In the genomic region with DNA sequence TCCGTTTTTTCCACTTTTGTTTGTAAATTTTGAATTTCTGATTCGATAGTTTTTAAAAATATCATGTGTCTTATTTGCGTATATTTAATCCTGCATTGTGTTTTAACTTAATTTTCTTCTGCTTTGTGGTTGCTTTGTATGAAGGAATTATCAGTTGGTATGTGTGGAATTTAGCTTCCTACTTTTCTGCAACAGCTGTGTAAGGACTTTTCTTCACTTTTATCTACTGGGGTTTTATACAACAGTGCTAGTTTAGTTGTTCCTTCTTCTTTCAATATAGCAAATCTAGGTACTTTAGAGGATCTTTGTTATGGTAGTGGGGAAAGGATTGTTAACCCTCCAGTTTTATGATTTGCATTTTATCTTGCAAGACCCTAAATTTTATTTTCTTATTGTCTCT, we compare ENCODE assay signal across 17 cellular contexts.
"Had no signal": no experiment of that assay in that cellular context is flagged by ENCODE, and none has a peak within 500 bp of the region (broad histone marks: within the 10 kb centered on the region; RNA-seq: fewer than 3 reads in every experiment).

No MANE protein-coding gene starts in this region.

- H3K9me3 ChIP-seq: breast epithelium, esophagus squamous epithelium, left lung, neutrophil, right lobe of liver had no signal

- H3K27me3 ChIP-seq: breast epithelium, dorsolateral prefrontal cortex, esophagus squamous epithelium, foreskin keratinocyte, left lung, neutrophil, right lobe of liver had no signal

- H3K27ac ChIP-seq: breast epithelium, dorsolateral prefrontal cortex, esophagus squamous epithelium, foreskin keratinocyte, left lung, neutrophil, right lobe of liver had no signal

- H3K9me3 Mint-ChIP-seq: activated T-helper 2 cell treated with anti-CD3 and anti-CD28 coated beads, Interferon-gamma antibody, Interleukin-2, Interleukin-4, amounts not matched to agents 10 μg/mL and 5 μg/mL and 100 μg/mL, durations not matched to agents 14 hours and 24 hours and 36 hours; T-helper 1 cell treated with Interleukin-12 subunit alpha and Interleukin-12 subunit beta and Interleukin-4 antibody, amounts not matched to agents 30 μg/mL and 1 μg/mL, for 36 hours; type B pancreatic cell had no signal

- H3K27ac Mint-ChIP-seq: activated naive CD4-positive, alpha-beta T cell treated with anti-CD3 and anti-CD28 coated beads, Interleukin-2, amount 50 U/mL, for 24 hours; activated T-helper 2 cell treated with anti-CD3 and anti-CD28 coated beads, Interferon-gamma antibody, Interleukin-2, Interleukin-4, amounts not matched to agents 10 μg/mL and 5 μg/mL and 100 μg/mL, durations not matched to agents 14 hours and 24 hours and 36 hours; T-helper 1 cell treated with Interleukin-12 subunit alpha and Interleukin-12 subunit beta and Interleukin-4 antibody, amounts not matched to agents 30 μg/mL and 1 μg/mL, for 36 hours; type B pancreatic cell had no signal

- ATAC-seq: foreskin keratinocyte, left lung, right lobe of liver, SK-N-SH treated with all-trans-retinoic acid at 6 μM for 48 hours had no signal

- DNase-seq: amygdala; dorsolateral prefrontal cortex; esophagus squamous epithelium; foreskin keratinocyte; head of caudate nucleus; left lung; posterior cingulate gyrus; right lobe of liver; stimulated activated naive CD4-positive, alpha-beta T cell; substantia nigra had no signal

- H3K27me3 Mint-ChIP-seq: activated naive CD4-positive, alpha-beta T cell treated with anti-CD3 and anti-CD28 coated beads, Interleukin-2, amount 50 U/mL, for 24 hours; type B pancreatic cell had no signal

- H3K36me3 ChIP-seq: breast epithelium, esophagus squamous epithelium, left lung, neutrophil, right lobe of liver had no signal

- H3K4me1 Mint-ChIP-seq: activated naive CD4-positive, alpha-beta T cell treated with anti-CD3 and anti-CD28 coated beads, Interleukin-2, amount 50 U/mL, for 24 hours had no signal

- H3K4me3 ChIP-seq: breast epithelium, dorsolateral prefrontal cortex, esophagus squamous epithelium, left lung, right lobe of liver had no signal

- H3K4me3 Mint-ChIP-seq: activated naive CD4-positive, alpha-beta T cell treated with anti-CD3 and anti-CD28 coated beads, Interleukin-2, amount 50 U/mL, for 24 hours; T-helper 1 cell treated with Interleukin-12 subunit alpha and Interleukin-12 subunit beta and Interleukin-4 antibody, amounts not matched to agents 30 μg/mL and 1 μg/mL, for 36 hours; type B pancreatic cell had no signal

- H3K36me3 Mint-ChIP-seq: activated naive CD4-positive, alpha-beta T cell treated with anti-CD3 and anti-CD28 coated beads, Interleukin-2, amount 50 U/mL, for 24 hours; type B pancreatic cell had no signal

- H3K4me1 ChIP-seq: breast epithelium, esophagus squamous epithelium, foreskin keratinocyte, left lung, right lobe of liver had no signal
